15 cellular contexts compared by ENCODE assay signal in the genomic region with DNA sequence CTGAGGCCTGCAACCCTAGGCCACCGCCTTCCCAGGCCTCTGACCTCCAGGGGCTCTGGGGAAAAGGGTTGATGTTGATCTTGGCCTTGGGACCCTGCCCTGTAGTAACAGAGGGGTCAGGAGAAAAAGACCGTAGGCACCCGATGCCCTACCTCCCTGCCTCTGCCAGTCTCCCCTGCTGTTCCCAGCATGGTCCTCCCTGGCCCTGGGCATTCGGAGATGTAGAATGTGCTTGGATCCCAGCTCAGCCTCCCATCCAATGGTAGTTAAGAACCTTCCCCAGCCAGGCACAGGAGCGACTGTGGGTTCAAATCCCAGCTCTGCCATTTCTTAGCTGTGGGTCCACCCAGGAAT.
DNase-seq lines count a peak whose midpoint lies in the region; ATAC-seq and TF ChIP-seq lines count a peak whose summit lies in the region.
"Had no signal": no experiment of that assay in that cellular context is flagged by ENCODE, and none has a peak within 500 bp of the region (broad histone marks: within the 10 kb centered on the region; RNA-seq: fewer than 3 reads in every experiment).

No MANE protein-coding gene starts in this region.

- H3K4me3 Mint-ChIP-seq in activated CD8-positive, alpha-beta memory T cell treated with anti-CD3 and anti-CD28 coated beads, Interleukin-2, amount 10 ng/mL, durations not matched to agents 7 days and 5 days: peak overlapping the region; percentile 60
- peak overlapping the region; percentile 63 for H3K4me3 Mint-ChIP-seq in activated T-helper 17 cell treated with anti-CD3 and anti-CD28 coated beads, Interleukin-2, amount 50 U/mL, for 72 hours
- H3K4me3 Mint-ChIP-seq in nephron: no peak overlapping the region

- H3K27me3 Mint-ChIP-seq in activated CD8-positive, alpha-beta memory T cell treated with anti-CD3 and anti-CD28 coated beads, Interleukin-2, amount 10 ng/mL, durations not matched to agents 7 days and 5 days: peaks cover 61% of the 10 kb centered on the region
- H3K27me3 Mint-ChIP-seq in activated T-helper 17 cell treated with anti-CD3 and anti-CD28 coated beads, Interleukin-2, amount 50 U/mL, for 72 hours: peaks cover 29% of the 10 kb centered on the region
- peaks cover 62% of the 10 kb centered on the region for H3K27me3 Mint-ChIP-seq in nephron (ENCODE audit: low read depth)

- no peaks in the 10 kb centered on the region for H3K9me3 Mint-ChIP-seq in activated CD8-positive, alpha-beta memory T cell treated with anti-CD3 and anti-CD28 coated beads, Interleukin-2, amount 10 ng/mL, durations not matched to agents 7 days and 5 days (ENCODE audit: low read depth)
- no peaks in the 10 kb centered on the region for H3K9me3 Mint-ChIP-seq in activated T-helper 17 cell treated with anti-CD3 and anti-CD28 coated beads, Interleukin-2, amount 50 U/mL, for 72 hours
- H3K9me3 Mint-ChIP-seq in nephron: no peaks in the 10 kb centered on the region

- H3K27ac Mint-ChIP-seq in activated CD8-positive, alpha-beta memory T cell treated with anti-CD3 and anti-CD28 coated beads, Interleukin-2, amount 10 ng/mL, durations not matched to agents 7 days and 5 days: no peak overlapping the region
- H3K27ac Mint-ChIP-seq in activated T-helper 17 cell treated with anti-CD3 and anti-CD28 coated beads, Interleukin-2, amount 50 U/mL, for 72 hours: peak overlapping the region; percentile 45
- peak overlapping the region in 2 of 3 experiments; percentile 30 to 72 for H3K27ac Mint-ChIP-seq in nephron

- no peak for DNase-seq in activated CD8-positive, alpha-beta memory T cell treated with anti-CD3 and anti-CD28 coated beads, Interleukin-2, amount 10 ng/mL, durations not matched to agents 7 days and 5 days
- DNase-seq in activated CD8-positive, alpha-beta memory T cell treated with anti-CD3 and anti-CD28 coated beads for 24 hours: no peak
- no peak for DNase-seq in HuH-7.5 (ENCODE audit: low spot score)
- no peak for DNase-seq in NCI-H1694 treated with DMSO at 0.1 percent for 48 hours (lab: John Stamatoyannopoulos, UW)
- DNase-seq in Right ventricle myocardium superior: no peak
- DNase-seq: adrenal gland; central memory CD4-positive, alpha-beta T cell; mesendoderm; NCI-H1048; sigmoid colon; T1000 had no signal

- ATAC-seq in activated CD8-positive, alpha-beta memory T cell treated with anti-CD3 and anti-CD28 coated beads, Interleukin-2, amount 10 ng/mL, durations not matched to agents 7 days and 5 days: no peak
- peak; percentile 13 for ATAC-seq in HG03025 (IDR thresholded peaks at IDR 0.05; ENCODE audit: low FRiP score, unreplicated experiment)
- ATAC-seq in activated T-helper 17 cell treated with anti-CD3 and anti-CD28 coated beads, Interleukin-2, amount 50 U/mL, for 72 hours (replicated peaks): no peak
- ATAC-seq in Right ventricle myocardium superior (ENCODE audit: poor library complexity): no peak
- ATAC-seq: Right ventricle myocardium inferior had no signal

- CTCF ChIA-PET in activated CD8-positive, alpha-beta memory T cell treated with anti-CD3 and anti-CD28 coated beads, Interleukin-2, amount 10 ng/mL, durations not matched to agents 7 days and 5 days (lab: Charles Lee): interaction anchor here (0.9 to 1.6 kb wide), 3 partner anchors 22 to 445 kb away, joined by 3 to 8 read pairs (median 6); no protein-coding TSS in a partner anchor

- H3K4me1 Mint-ChIP-seq in activated CD8-positive, alpha-beta memory T cell treated with anti-CD3 and anti-CD28 coated beads, Interleukin-2, amount 10 ng/mL, durations not matched to agents 7 days and 5 days: peaks cover 24% of the 10 kb centered on the region
- peaks cover 14% of the 10 kb centered on the region for H3K4me1 Mint-ChIP-seq in activated T-helper 17 cell treated with anti-CD3 and anti-CD28 coated beads, Interleukin-2, amount 50 U/mL, for 72 hours
- H3K4me1 Mint-ChIP-seq in nephron: peaks cover 50% of the 10 kb centered on the region

- intact Hi-C loops in Right ventricle myocardium superior (cut with DNase I): no loop called here

- H3K36me3 Mint-ChIP-seq in activated CD8-positive, alpha-beta memory T cell treated with anti-CD3 and anti-CD28 coated beads, Interleukin-2, amount 10 ng/mL, durations not matched to agents 7 days and 5 days: no peaks in the 10 kb centered on the region
- no peaks in the 10 kb centered on the region for H3K36me3 Mint-ChIP-seq in activated T-helper 17 cell treated with anti-CD3 and anti-CD28 coated beads, Interleukin-2, amount 50 U/mL, for 72 hours (ENCODE audit: low read depth)
- H3K36me3 Mint-ChIP-seq in nephron (ENCODE audit: low read depth): no peaks in the 10 kb centered on the region

- no peak for TF ChIP-seq CTCF in nephron (IDR thresholded peaks at IDR 0.05; ENCODE audit: unreplicated experiment in 3 of 3)

Comparison
In these comparisons a context has a peak if more than half of its experiments do, and no peak if none do; other contexts are left out.
1. H3K4me3 Mint-ChIP-seq: peak in activated CD8-positive, alpha-beta memory T cell treated with anti-CD3 and anti-CD28 coated beads, Interleukin-2, amount 10 ng/mL, durations not matched to agents 7 days and 5 days (single experiment) and activated T-helper 17 cell treated with anti-CD3 and anti-CD28 coated beads, Interleukin-2, amount 50 U/mL, for 72 hours (single experiment); none in nephron (0 of 3).